Comparison of ENCODE assay signal across 1 cellular context in genomic region chr15:51037474-51037873, GRCh38.
TF ChIP-seq lines count a peak whose summit lies in the region.

No MANE protein-coding gene starts in this region.

TF ChIP-seq in WTC11, 78 proteins besides CTCF, POLR2A, EP300 and RAD21:
- TF ChIP-seq, protein P1, sequence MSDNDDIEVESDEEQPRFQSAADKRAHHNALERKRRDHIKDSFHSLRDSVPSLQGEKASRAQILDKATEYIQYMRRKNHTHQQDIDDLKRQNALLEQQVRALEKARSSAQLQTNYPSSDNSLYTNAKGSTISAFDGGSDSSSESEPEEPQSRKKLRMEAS (CRISPR knock-in tag; IDR thresholded peaks at IDR 0.05) = 0 out of 2 replicates have a peak, but pooled peaks have one; percentile 3
